In the genomic region with DNA sequence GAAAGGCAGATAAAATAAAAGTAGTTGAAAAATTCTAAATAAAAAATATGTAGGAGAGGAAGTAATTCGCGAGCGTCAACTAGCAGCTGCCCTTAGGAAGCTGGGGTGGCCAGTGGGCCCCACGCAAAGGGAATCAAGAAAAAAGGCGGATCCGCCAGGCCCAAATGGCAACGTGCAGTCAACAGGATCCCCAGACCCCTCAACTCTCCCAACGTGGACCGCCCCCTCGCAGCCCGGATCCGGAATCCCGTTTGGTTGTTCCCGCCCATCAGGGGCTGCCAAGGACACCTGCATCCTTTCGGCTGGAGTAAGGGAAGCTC, we compare ENCODE assay signal across 8 cellular contexts. TPM values are rescaled to one million over a fixed set of nuclear protein-coding genes. Genes with fewer than 3 reads are reported as not detected.
A peak's percentile ranks its signal among the peaks of the same experiment; 100 is the strongest.
DNase-seq lines count a peak whose midpoint lies in the region; ATAC-seq and TF ChIP-seq lines count a peak whose summit lies in the region.

No MANE protein-coding gene starts in this region.

- no peaks in the 10 kb centered on the region for H3K27me3 Mint-ChIP-seq in activated CD8-positive, alpha-beta T cell treated with anti-CD3 and anti-CD28 coated beads for 36 hours

- CTCF ChIA-PET in activated CD8-positive, alpha-beta T cell treated with anti-CD3 and anti-CD28 coated beads for 36 hours (lab: Charles Lee), result interaction anchor here (0.9 to 2.6 kb wide), 6 partner anchors 10 to 784 kb away, joined by 3 to 13 read pairs (median 3); a partner anchor contains a TSS

- ATAC-seq in HG03025 (IDR thresholded peaks at IDR 0.05; ENCODE audit: low FRiP score, unreplicated experiment), result peak; percentile 29
- peak; percentile 7 for ATAC-seq in activated CD8-positive, alpha-beta T cell treated with anti-CD3 and anti-CD28 coated beads for 36 hours
- peak; percentile 17 for ATAC-seq in stimulated activated effector memory CD8-positive, alpha-beta T cell treated with anti-CD3 and anti-CD28 coated beads, Interleukin-12 subunit alpha, Interleukin-12 subunit beta, amount 100 ng/mL, for 72 hours

- no peaks in the 10 kb centered on the region for H3K9me3 Mint-ChIP-seq in activated CD8-positive, alpha-beta T cell treated with anti-CD3 and anti-CD28 coated beads for 36 hours
- H3K9me3 Mint-ChIP-seq in stimulated activated effector memory CD8-positive, alpha-beta T cell treated with anti-CD3 and anti-CD28 coated beads, Interleukin-12 subunit alpha, Interleukin-12 subunit beta, amount 100 ng/mL, for 72 hours, result no peaks in the 10 kb centered on the region

- intact Hi-C loops in activated CD8-positive, alpha-beta T cell treated with anti-CD3 and anti-CD28 coated beads for 36 hours (cut with micrococcal nuclease), result no loop called here

- peaks cover 18% of the 10 kb centered on the region for H3K4me1 Mint-ChIP-seq in activated CD8-positive, alpha-beta T cell treated with anti-CD3 and anti-CD28 coated beads for 36 hours (ENCODE audit: low read depth)
- H3K4me1 Mint-ChIP-seq in stimulated activated effector memory CD8-positive, alpha-beta T cell treated with anti-CD3 and anti-CD28 coated beads, Interleukin-12 subunit alpha, Interleukin-12 subunit beta, amount 100 ng/mL, for 72 hours, result peaks cover 24% of the 10 kb centered on the region

- DNase-seq in NCI-H524 (lab: John Stamatoyannopoulos, UW) (peak; percentile 96 to 98), NCI-H524 treated with DMSO at 0.1 percent for 48 hours (lab: John Stamatoyannopoulos, UW) (no peak), iPS DF 4.7 (ENCODE audit: extremely low read depth, low spot score) (peak; percentile 30), HCEC 1CT (no peak), retina (no peak)
- DNase-seq in activated CD8-positive, alpha-beta T cell treated with anti-CD3 and anti-CD28 coated beads for 36 hours, result no peak
- DNase-seq in stimulated activated effector memory CD8-positive, alpha-beta T cell treated with anti-CD3 and anti-CD28 coated beads, Interleukin-12 subunit alpha, Interleukin-12 subunit beta, amount 100 ng/mL, for 72 hours (ENCODE audit: low spot score in 2 of 2), result no peak

- no peaks in the 10 kb centered on the region for H3K36me3 Mint-ChIP-seq in activated CD8-positive, alpha-beta T cell treated with anti-CD3 and anti-CD28 coated beads for 36 hours (ENCODE audit: low read depth)
- H3K36me3 Mint-ChIP-seq in stimulated activated effector memory CD8-positive, alpha-beta T cell treated with anti-CD3 and anti-CD28 coated beads, Interleukin-12 subunit alpha, Interleukin-12 subunit beta, amount 100 ng/mL, for 72 hours, result peaks cover 29% of the 10 kb centered on the region

- peak overlapping the region; percentile 91 for H3K27ac Mint-ChIP-seq in activated CD8-positive, alpha-beta T cell treated with anti-CD3 and anti-CD28 coated beads for 36 hours
- H3K27ac Mint-ChIP-seq in stimulated activated effector memory CD8-positive, alpha-beta T cell treated with anti-CD3 and anti-CD28 coated beads, Interleukin-12 subunit alpha, Interleukin-12 subunit beta, amount 100 ng/mL, for 72 hours, result peak overlapping the region; percentile 99

- peak overlapping the region; percentile 91 for H3K4me3 Mint-ChIP-seq in activated CD8-positive, alpha-beta T cell treated with anti-CD3 and anti-CD28 coated beads for 36 hours
- H3K4me3 Mint-ChIP-seq in stimulated activated effector memory CD8-positive, alpha-beta T cell treated with anti-CD3 and anti-CD28 coated beads, Interleukin-12 subunit alpha, Interleukin-12 subunit beta, amount 100 ng/mL, for 72 hours, result peak overlapping the region; percentile 97

- no peak for TF ChIP-seq CTCF in activated CD8-positive, alpha-beta T cell treated with anti-CD3 and anti-CD28 coated beads for 36 hours (IDR thresholded peaks at IDR 0.05)

- POLR2A ChIA-PET in activated CD8-positive, alpha-beta T cell treated with anti-CD3 and anti-CD28 coated beads for 36 hours (lab: Charles Lee), result interaction anchor here (0.8 to 2.1 kb wide), 10 partner anchors 9 to 328 kb away, joined by 3 to 15 read pairs (median 4); a partner anchor contains a TSS

RNA-seq across cellular contexts. Expression of a gene that starts 0.3 kb away (rescaled TPM):
- 1 to 10 TPM; 1.4 to 1.8 TPM for total RNA-seq in activated CD8-positive, alpha-beta T cell treated with anti-CD3 and anti-CD28 coated beads for 36 hours

RNA-seq across cellular contexts. Expression of a gene that starts 0.7 kb away (rescaled TPM):
- 10 to 100 TPM in 1 of 2 experiments, 1 to 10 TPM in 1; 8.8 to 10.1 TPM for total RNA-seq in activated CD8-positive, alpha-beta T cell treated with anti-CD3 and anti-CD28 coated beads for 36 hours

RNA-seq across cellular contexts. Expression of a gene that starts 30.5 kb away (rescaled TPM):
- 10 to 100 TPM; 15.8 to 17.5 TPM for total RNA-seq in activated CD8-positive, alpha-beta T cell treated with anti-CD3 and anti-CD28 coated beads for 36 hours

RNA-seq across cellular contexts. Expression of a gene that starts 41.2 kb away (rescaled TPM):
- 10 to 100 TPM; 88.5 to 89.3 TPM for total RNA-seq in activated CD8-positive, alpha-beta T cell treated with anti-CD3 and anti-CD28 coated beads for 36 hours

Comparison
In these comparisons a context has a peak if more than half of its experiments do, and no peak if none do; other contexts are left out.
1. DNase-seq: peak in NCI-H524 (2 of 2) and iPS DF 4.7 (single experiment); none in NCI-H524 treated with DMSO at 0.1 percent for 48 hours (single experiment), activated CD8-positive, alpha-beta T cell treated with anti-CD3 and anti-CD28 coated beads for 36 hours (single experiment), stimulated activated effector memory CD8-positive, alpha-beta T cell treated with anti-CD3 and anti-CD28 coated beads, Interleukin-12 subunit alpha, Interleukin-12 subunit beta, amount 100 ng/mL, for 72 hours (0 of 2), HCEC 1CT (single experiment) and retina (single experiment).
2. Peak in every context shown above with its lines, with median percentiles within 50 percentile points of each other: ATAC-seq.